8 cellular contexts compared by ENCODE assay signal in genomic region chr9:109520475-109521132, GRCh38. TPM values are rescaled to one million over a fixed set of nuclear protein-coding genes. Genes with fewer than 3 reads are reported as not detected.
DNase-seq lines count a peak whose midpoint lies in the region; ATAC-seq and TF ChIP-seq lines count a peak whose summit lies in the region.

No MANE protein-coding gene starts in this region.

- no peak overlapping the region for H3K27ac ChIP-seq in transverse colon

- no peaks in the 10 kb centered on the region for H3K9me3 ChIP-seq in transverse colon

- 0 to 15% methylated on average over 1 to 11 of the region's 11 CpGs for WGBS in transverse colon (ENCODE audit: low coverage in 1 of 2), 2 donors

- ATAC-seq in GM18499 (IDR thresholded peaks at IDR 0.05; ENCODE audit: insufficient read depth, unreplicated experiment) (peak; percentile 65), HG02798 (IDR thresholded peaks at IDR 0.05; ENCODE audit: poor library complexity, unreplicated experiment) (peak; percentile 86)

- H3K27me3 ChIP-seq in transverse colon: no peaks in the 10 kb centered on the region

- intact Hi-C loops in transverse colon (cut with DNase I; ENCODE audit: low total_unique reads): loop anchor here (2.0 kb wide), 1 partner anchor 80 kb away; no protein-coding TSS in a partner anchor

- peaks cover 0 to 3% (median 0%) of the 10 kb centered on the region in 4 donors for H3K4me1 ChIP-seq in transverse colon

- no peak for TF ChIP-seq EP300 in transverse colon (IDR thresholded peaks at IDR 0.05; ENCODE audit: low read depth)

- no peak for TF ChIP-seq POLR2A in transverse colon (IDR thresholded peaks at IDR 0.05)

- H3K4me3 ChIP-seq in epithelial cell of esophagus (ENCODE audit: low read length) (no peak overlapping the region), transverse colon (no peak overlapping the region)

- no peaks in the 10 kb centered on the region for H3K36me3 ChIP-seq in transverse colon

- TF ChIP-seq CTCF in epithelial cell of esophagus (IDR thresholded peaks at IDR 0.05; ENCODE audit: insufficient read depth, low read depth, low read length, missing control alignments): peak; percentile 97
- TF ChIP-seq CTCF in transverse colon (IDR thresholded peaks at IDR 0.05): peak; percentile 73 to 89 (median 80)

- DNase-seq in AML-193 (lab: John Stamatoyannopoulos, UW) (peak; percentile 21 to 36), NCI-H1436 (lab: John Stamatoyannopoulos, UW) (peak; percentile 60), SW480 (ENCODE audit: low spot score) (peak; percentile 75), epithelial cell of esophagus (ENCODE audit: low read depth) (peak; percentile 84), middle frontal gyrus (ENCODE audit: extremely low spot score, low spot score) (peak; percentile 55), transverse colon (peak; percentile 71)

- in situ Hi-C loops in transverse colon (cut with MboI; ENCODE audit: low pct_ligation_motif_present in 1 of 4, low pct_unique_long_range_greater_than_20kb in 1 of 4, low sequenced_read_pairs in 3 of 4): loop anchor here in 1 of 4 donors (10.0 kb wide), 1 partner anchor 76 kb away; no protein-coding TSS in a partner anchor

RNA-seq across cellular contexts. Expression of gene PTPN3, which starts 22.5 kb away (rescaled TPM):
- 10 to 100 TPM; 12.7 to 27.0 (median 18.1) TPM for total RNA-seq in transverse colon

Comparison
In these comparisons a context has a peak if more than half of its experiments do, and no peak if none do; other contexts are left out.
1. DNase-seq: peak in every context shown above with its lines; median percentile 84 in epithelial cell of esophagus; 75 in SW480; 71 in transverse colon; 60 in NCI-H1436; 55 in middle frontal gyrus; 28 in AML-193.